ENCODE assay signal across 13 cellular contexts in genomic region chr19:18319591-18320135, GRCh38. TPM values are rescaled to one million over a fixed set of nuclear protein-coding genes. Genes with fewer than 3 reads are reported as not detected.
DNase-seq lines count a peak whose midpoint lies in the region; ATAC-seq and TF ChIP-seq lines count a peak whose summit lies in the region.
"Had no signal": no experiment of that assay in that cellular context is flagged by ENCODE, and none has a peak within 500 bp of the region (broad histone marks: within the 10 kb centered on the region; RNA-seq: fewer than 3 reads in every experiment).

No MANE protein-coding gene starts in this region.

- intact Hi-C loops in Right ventricle myocardium superior (cut with DNase I): loop anchor here (10.0 kb wide), 1 partner anchor 115 kb away; the partner anchor contains the start of gene RAB3A
- intact Hi-C loops in vagina (cut with DNase I): no loop called here

- peaks cover 2% of the 10 kb centered on the region for H3K36me3 Mint-ChIP-seq in activated naive CD8-positive, alpha-beta T cell
- no peaks in the 10 kb centered on the region for H3K36me3 Mint-ChIP-seq in glutamatergic neuron (ENCODE audit: unreplicated experiment)

- H3K4me1 Mint-ChIP-seq in activated naive CD8-positive, alpha-beta T cell (ENCODE audit: low read depth): peaks cover 60% of the 10 kb centered on the region
- H3K4me1 Mint-ChIP-seq in glutamatergic neuron (ENCODE audit: low read depth, unreplicated experiment): peaks cover 22% of the 10 kb centered on the region

- no peaks in the 10 kb centered on the region for H3K9me3 Mint-ChIP-seq in activated naive CD8-positive, alpha-beta T cell (ENCODE audit: low read depth)
- H3K9me3 Mint-ChIP-seq in glutamatergic neuron (ENCODE audit: unreplicated experiment): peaks cover 6% of the 10 kb centered on the region
- H3K9me3 Mint-ChIP-seq: memory B cell had no signal

- ATAC-seq in Right ventricle myocardium superior (ENCODE audit: poor library complexity) (no peak), GM19023 (IDR thresholded peaks at IDR 0.05; ENCODE audit: unreplicated experiment) (no peak), GM21737 (IDR thresholded peaks at IDR 0.05; ENCODE audit: unreplicated experiment) (no peak)
- ATAC-seq: foreskin keratinocyte had no signal

- H3K4me1 ChIP-seq in cardiac muscle cell (ENCODE audit: low read depth) (peaks cover 19% of the 10 kb centered on the region), mucosa of stomach (ENCODE audit: control insufficient read depth, insufficient read depth, low read length) (peaks cover 71% of the 10 kb centered on the region), vagina (peaks cover 40% of the 10 kb centered on the region)

- peak overlapping the region; percentile 52 for H3K9ac ChIP-seq in mucosa of stomach (ENCODE audit: low read length)

- H3K27ac Mint-ChIP-seq in activated naive CD8-positive, alpha-beta T cell: peak overlapping the region; percentile 96
- H3K27ac Mint-ChIP-seq in glutamatergic neuron (ENCODE audit: unreplicated experiment): no peak overlapping the region
- H3K27ac Mint-ChIP-seq: memory B cell had no signal

- peak overlapping the region; percentile 89 for H3K4me3 Mint-ChIP-seq in activated naive CD8-positive, alpha-beta T cell
- no peak overlapping the region for H3K4me3 Mint-ChIP-seq in glutamatergic neuron (ENCODE audit: unreplicated experiment)
- H3K4me3 Mint-ChIP-seq: memory B cell had no signal

- H3K27ac ChIP-seq in cardiac muscle cell (peak overlapping the region; percentile 5), vagina (peak overlapping the region; percentile 20)
- H3K27ac ChIP-seq: foreskin keratinocyte had no signal

- TF ChIP-seq POLR2A in vagina (IDR thresholded peaks at IDR 0.05): no peak

- no peaks in the 10 kb centered on the region for H3K27me3 Mint-ChIP-seq in activated naive CD8-positive, alpha-beta T cell
- H3K27me3 Mint-ChIP-seq in glutamatergic neuron (ENCODE audit: unreplicated experiment): peaks cover 5% of the 10 kb centered on the region
- H3K27me3 Mint-ChIP-seq: memory B cell had no signal

- no peaks in the 10 kb centered on the region for H3K36me3 ChIP-seq in cardiac muscle cell
- H3K36me3 ChIP-seq in mucosa of stomach (ENCODE audit: control insufficient read depth, insufficient read depth, low read length): no peaks in the 10 kb centered on the region
- H3K36me3 ChIP-seq in vagina: no peaks in the 10 kb centered on the region

- H3K9me3 ChIP-seq in cardiac muscle cell (ENCODE audit: low read depth) (no peaks in the 10 kb centered on the region), mucosa of stomach (ENCODE audit: control insufficient read depth, low read length) (no peaks in the 10 kb centered on the region), vagina (no peaks in the 10 kb centered on the region)

- no peak for TF ChIP-seq CTCF in cardiac muscle cell (IDR thresholded peaks at IDR 0.05; ENCODE audit: low read depth, low read length)
- TF ChIP-seq CTCF in vagina (IDR thresholded peaks at IDR 0.05): no peak
- TF ChIP-seq CTCF in glutamatergic neuron (IDR thresholded peaks at IDR 0.05; ENCODE audit: partially characterized antibody, unreplicated experiment): no peak

- no peak overlapping the region for H3K4me3 ChIP-seq in cardiac muscle cell
- H3K4me3 ChIP-seq in mucosa of stomach (ENCODE audit: low read length): no peak overlapping the region
- H3K4me3 ChIP-seq in vagina: no peak overlapping the region
- H3K4me3 ChIP-seq: smooth muscle cell had no signal

- no peak for DNase-seq in cardiac muscle cell (ENCODE audit: low read depth in 1 of 2, low spot score in 1 of 2)
- DNase-seq in Right ventricle myocardium superior: no peak
- no peak for DNase-seq in vagina (ENCODE audit: extremely low spot score in 2 of 2)
- DNase-seq in glutamatergic neuron: no peak
- DNase-seq: central memory CD4-positive, alpha-beta T cell; foreskin keratinocyte; SHP77 treated with DMSO at 0.1 percent for 48 hours had no signal

- H3K27me3 ChIP-seq in cardiac muscle cell (no peaks in the 10 kb centered on the region), mucosa of stomach (ENCODE audit: control insufficient read depth, insufficient read depth, low read length) (no peaks in the 10 kb centered on the region), vagina (no peaks in the 10 kb centered on the region)
- H3K27me3 ChIP-seq: foreskin keratinocyte had no signal

RNA-seq across cellular contexts. Expression of gene LSM4, which starts 3.2 kb away (rescaled TPM):
- total RNA-seq in cardiac muscle cell: 446 and 493 TPM in 2 replicates
- polyA plus RNA-seq in cardiac muscle cell: 418 and 422 TPM in 2 replicates
- 103 TPM for total RNA-seq in Right ventricle myocardium superior
- 54.3 TPM for total RNA-seq in vagina
- 137 TPM for total RNA-seq in glutamatergic neuron (ENCODE audit: unreplicated experiment)

RNA-seq across cellular contexts. Expression of gene PGPEP1, which starts 20.7 kb away (rescaled TPM):
- 19.6 and 19.7 TPM in 2 replicates for total RNA-seq in cardiac muscle cell
- 12.9 and 14.0 TPM in 2 replicates for polyA plus RNA-seq in cardiac muscle cell
- 33.6 TPM for total RNA-seq in Right ventricle myocardium superior
- 27.5 TPM for total RNA-seq in vagina
- total RNA-seq in glutamatergic neuron (ENCODE audit: unreplicated experiment): 25.6 TPM

RNA-seq across cellular contexts. Expression of gene JUND, which starts 38.2 kb away (rescaled TPM):
- 430 and 496 TPM in 2 replicates for total RNA-seq in cardiac muscle cell
- 262 and 265 TPM in 2 replicates for polyA plus RNA-seq in cardiac muscle cell
- 107 TPM for total RNA-seq in Right ventricle myocardium superior
- 531 TPM for total RNA-seq in vagina
- total RNA-seq in glutamatergic neuron (ENCODE audit: unreplicated experiment): 341 TPM

RNA-seq across cellular contexts. Expression of gene IQCN, which starts 45.4 kb away (rescaled TPM):
- total RNA-seq in cardiac muscle cell: 2.3 and 3.2 TPM in 2 replicates
- polyA plus RNA-seq in cardiac muscle cell: 0.38 and 0.72 TPM in 2 replicates
- 0.35 TPM for total RNA-seq in Right ventricle myocardium superior
- total RNA-seq in vagina: 4.4 TPM
- total RNA-seq in glutamatergic neuron (ENCODE audit: unreplicated experiment): 23.6 TPM
- polyA plus RNA-seq: foreskin keratinocyte had no signal
